12 cellular contexts compared by ENCODE assay signal in genomic region chr9:37074790-37075189, GRCh38. TPM values are rescaled to one million over a fixed set of nuclear protein-coding genes. Genes with fewer than 3 reads are reported as not detected.
DNase-seq lines count a peak whose midpoint lies in the region; ATAC-seq and TF ChIP-seq lines count a peak whose summit lies in the region.
"Not testable (repeated sequence)": the region's sequence is repeated elsewhere in the genome, so short reads cannot be mapped to it uniquely, and the experiment has no call there.
"Had no signal": no experiment of that assay in that cellular context is flagged by ENCODE, and none has a peak within 500 bp of the region (broad histone marks: within the 10 kb centered on the region; RNA-seq: fewer than 3 reads in every experiment).

No MANE protein-coding gene starts in this region.

- intact Hi-C loops in natural killer cell (cut with micrococcal nuclease) = not testable (repeated sequence)

- H3K9ac ChIP-seq in BLaER1 = not testable (repeated sequence)

- H3K27ac ChIP-seq in BLaER1 = peak overlapping the region; percentile 24; the same call in 1 of the 2 replicates

- CTCF ChIA-PET in activated CD8-positive, alpha-beta memory T cell treated with anti-CD3 and anti-CD28 coated beads, Interleukin-2, amount 10 ng/mL, durations not matched to agents 7 days and 5 days (lab: Charles Lee) = not testable (repeated sequence)

- not testable (repeated sequence) for H3K4me3 ChIP-seq in BLaER1

- not testable (repeated sequence) for H3K27me3 ChIP-seq in BLaER1

- not testable (repeated sequence) for H3K9me3 ChIP-seq in BLaER1

- H4K20me1 ChIP-seq in BLaER1 = not testable (repeated sequence)

- H3K36me3 Mint-ChIP-seq in activated CD8-positive, alpha-beta memory T cell treated with anti-CD3 and anti-CD28 coated beads, Interleukin-2, amount 10 ng/mL, durations not matched to agents 7 days and 5 days; natural killer cell: not testable (repeated sequence)

- peak overlapping the region; percentile 61 for H3K27ac Mint-ChIP-seq in activated CD8-positive, alpha-beta memory T cell treated with anti-CD3 and anti-CD28 coated beads, Interleukin-2, amount 10 ng/mL, durations not matched to agents 7 days and 5 days
- H3K27ac Mint-ChIP-seq in natural killer cell = not testable (repeated sequence)

- H3K27me3 Mint-ChIP-seq in activated CD8-positive, alpha-beta memory T cell treated with anti-CD3 and anti-CD28 coated beads, Interleukin-2, amount 10 ng/mL, durations not matched to agents 7 days and 5 days; natural killer cell (ENCODE audit: low read depth in 2 of 2): not testable (repeated sequence)

- DNase-seq in NCI-H526 (lab: John Stamatoyannopoulos, UW) = peak; percentile 73 to 77
- DNase-seq in activated CD8-positive, alpha-beta memory T cell treated with anti-CD3 and anti-CD28 coated beads, Interleukin-2, amount 10 ng/mL, durations not matched to agents 7 days and 5 days; natural killer cell: not testable (repeated sequence)

- H3K4me3 Mint-ChIP-seq in activated CD8-positive, alpha-beta memory T cell treated with anti-CD3 and anti-CD28 coated beads, Interleukin-2, amount 10 ng/mL, durations not matched to agents 7 days and 5 days = not testable (repeated sequence)
- peak overlapping the region; percentile 10 for H3K4me3 Mint-ChIP-seq in natural killer cell

- H3K36me3 ChIP-seq in BLaER1 = not testable (repeated sequence)

- peaks cover 14% of the 10 kb centered on the region for H3K4me1 Mint-ChIP-seq in activated CD8-positive, alpha-beta memory T cell treated with anti-CD3 and anti-CD28 coated beads, Interleukin-2, amount 10 ng/mL, durations not matched to agents 7 days and 5 days
- peaks cover 9 to 18% of the 10 kb centered on the region in 2 donors for H3K4me1 Mint-ChIP-seq in natural killer cell

- not testable (repeated sequence) for H3K9me3 Mint-ChIP-seq in activated CD8-positive, alpha-beta memory T cell treated with anti-CD3 and anti-CD28 coated beads, Interleukin-2, amount 10 ng/mL, durations not matched to agents 7 days and 5 days (ENCODE audit: low read depth); natural killer cell

- not testable (repeated sequence) for TF ChIP-seq CTCF in natural killer cell (IDR thresholded peaks at IDR 0.05)

- ATAC-seq in GM18499 (IDR thresholded peaks at IDR 0.05; ENCODE audit: insufficient read depth, unreplicated experiment) (peak; percentile 49), GM19395 (IDR thresholded peaks at IDR 0.05; ENCODE audit: unreplicated experiment) (peak; percentile 48), GM21786 (IDR thresholded peaks at IDR 0.05; ENCODE audit: unreplicated experiment) (peak; percentile 42), HG03354 (IDR thresholded peaks at IDR 0.05; ENCODE audit: poor library complexity, severe bottlenecking, unreplicated experiment) (peak; percentile 29)
- ATAC-seq in activated CD8-positive, alpha-beta memory T cell treated with anti-CD3 and anti-CD28 coated beads, Interleukin-2, amount 10 ng/mL, durations not matched to agents 7 days and 5 days; natural killer cell: not testable (repeated sequence)

- H3K4me1 ChIP-seq in BLaER1 = peaks cover 27% of the 10 kb centered on the region

- H3K4me2 ChIP-seq in BLaER1 = peak overlapping the region; percentile 49

RNA-seq across cellular contexts. Expression of gene PAX5, which starts 40.7 kb away (rescaled TPM):
- under 1 TPM; 0.14 to 0.20 TPM for total RNA-seq in activated CD8-positive, alpha-beta memory T cell treated with anti-CD3 and anti-CD28 coated beads, Interleukin-2, amount 10 ng/mL, durations not matched to agents 7 days and 5 days
- total RNA-seq in natural killer cell = 1 to 10 TPM; 1.3 to 2.1 (median 2.0) TPM
- total RNA-seq: Calu3, HFFc6, HT-29, MCF 10A had no signal

RNA-seq across cellular contexts. Expression of gene ZCCHC7, which starts 45.6 kb away (rescaled TPM):
- 10 to 100 TPM; 20.1 to 20.6 TPM for total RNA-seq in activated CD8-positive, alpha-beta memory T cell treated with anti-CD3 and anti-CD28 coated beads, Interleukin-2, amount 10 ng/mL, durations not matched to agents 7 days and 5 days
- total RNA-seq in natural killer cell = 10 to 100 TPM; 42.4 to 43.2 (median 42.8) TPM
